1 cellular context compared by ENCODE assay signal in genomic region chr14:105301103-105301914, GRCh38.
TF ChIP-seq lines count a peak whose summit lies in the region.

No MANE protein-coding gene starts in this region.

TF ChIP-seq in neural cell, 6 proteins besides CTCF, POLR2A, EP300 and RAD21:
- TF ChIP-seq REST (IDR thresholded peaks at IDR 0.05; ENCODE audit: borderline replicate concordance), result peak; percentile 49
- TF ChIP-seq MXI1 (conservative IDR thresholded peaks at IDR 0.05; ENCODE audit: poor library complexity, severe bottlenecking), result peak; percentile 16
- TF ChIP-seq SMC3 (conservative IDR thresholded peaks at IDR 0.05; ENCODE audit: poor library complexity), result no peak
TF ChIP-seq in neural cell: peak in this region for 2.
